Comparison of ENCODE assay signal across 10 cellular contexts in genomic region chr2:173991857-173992588, GRCh38. TPM values are rescaled to one million over a fixed set of nuclear protein-coding genes. Genes with fewer than 3 reads are reported as not detected.
DNase-seq lines count a peak whose midpoint lies in the region; ATAC-seq and TF ChIP-seq lines count a peak whose summit lies in the region.
"Had no signal": no experiment of that assay in that cellular context is flagged by ENCODE, and none has a peak within 500 bp of the region (broad histone marks: within the 10 kb centered on the region; RNA-seq: fewer than 3 reads in every experiment).

No MANE protein-coding gene starts in this region.

- H3K27me3 ChIP-seq in IMR-90 (ENCODE audit: control insufficient read depth, insufficient read depth, low read length) (peaks cover 4% of the 10 kb centered on the region; the same call in 1 of the 2 replicates), liver (ENCODE audit: control insufficient read depth in 4 of 4, insufficient read depth in 4 of 4, low read length in 3 of 4) (no peaks in the 10 kb centered on the region), thoracic aorta (replicated peaks; ENCODE audit: insufficient read depth) (no peaks in the 10 kb centered on the region)
- H3K27me3 ChIP-seq: adrenal gland, ovary had no signal

- H3K9me3 ChIP-seq in IMR-90 (ENCODE audit: control insufficient read depth, insufficient read depth, low read length) (no peaks in the 10 kb centered on the region), liver (ENCODE audit: control insufficient read depth in 4 of 4, low read length in 3 of 4) (no peaks in the 10 kb centered on the region), thoracic aorta (no peaks in the 10 kb centered on the region)
- H3K9me3 ChIP-seq: adrenal gland, ovary had no signal

- CTCF ChIA-PET in IMR-90 (lab: Yijun Ruan, JAX) = no interaction called here
- CTCF ChIA-PET in MCF 10A (lab: Yijun Ruan, JAX) = interaction anchor here (0.5 to 1.7 kb wide), 4 partner anchors 27 to 63 kb away, joined by 3 to 7 read pairs (median 4); no protein-coding TSS in a partner anchor

- no peak for TF ChIP-seq POLR2A in IMR-90 (IDR thresholded peaks at IDR 0.05; ENCODE audit: low read depth, low read length)

- peak overlapping the region; percentile 43 for H3K4me3 Mint-ChIP-seq in MCF 10A (ENCODE audit: unreplicated experiment)

- no peak overlapping the region for H3K4me3 ChIP-seq in IMR-90 (ENCODE audit: insufficient read depth, low read depth, low read length)
- H3K4me3 ChIP-seq in liver (ENCODE audit: low read depth in 1 of 3, low read length in 3 of 3) = no peak overlapping the region
- H3K4me3 ChIP-seq in thoracic aorta = peak overlapping the region; percentile 46
- H3K4me3 ChIP-seq: adrenal gland, ovary had no signal

- H4K5ac ChIP-seq in IMR-90 (ENCODE audit: low read depth, low read length) = no peak overlapping the region

- H4K91ac ChIP-seq in IMR-90 (ENCODE audit: insufficient read depth, low read depth, low read length) = no peak overlapping the region

- no peak overlapping the region for H3K23ac ChIP-seq in IMR-90 (ENCODE audit: low read depth, low read length)

- no peak overlapping the region for H2BK120ac ChIP-seq in IMR-90 (ENCODE audit: low read depth, low read length)

- no peak overlapping the region for H2AK5ac ChIP-seq in IMR-90 (ENCODE audit: low read depth, low read length)

- no peak overlapping the region for H2AK9ac ChIP-seq in IMR-90 (replicated peaks; ENCODE audit: low read depth, low read length, poor library complexity)

- TF ChIP-seq CTCF in IMR-90 (conservative IDR thresholded peaks at IDR 0.05; ENCODE audit: low read depth, low read length) (no peak), MCF 10A (IDR thresholded peaks at IDR 0.05; ENCODE audit: unreplicated experiment) (no peak), liver (IDR thresholded peaks at IDR 0.05; ENCODE audit: low read depth, low read length, missing input control) (no peak), thoracic aorta (IDR thresholded peaks at IDR 0.05) (no peak)

- H2BK5ac ChIP-seq in IMR-90 (ENCODE audit: low read depth, low read length, poor library complexity, severe bottlenecking) = no peak overlapping the region

- no peak overlapping the region for H3K4ac ChIP-seq in IMR-90 (ENCODE audit: low read depth, low read length)

- no peaks in the 10 kb centered on the region for H3K27me3 Mint-ChIP-seq in MCF 10A (ENCODE audit: insufficient read depth, unreplicated experiment)

- peak overlapping the region; percentile 14; the same call in 1 of the 2 replicates for H3K18ac ChIP-seq in IMR-90 (ENCODE audit: low read depth, low read length)

- dilution Hi-C loops in IMR-90 (cut with HindIII; ENCODE audit: low sequenced_read_pairs, unreplicated experiment) = no loop called here

- H3K27ac ChIP-seq in IMR-90 (ENCODE audit: insufficient read depth, low read length) (no peak overlapping the region), liver (ENCODE audit: low read depth in 1 of 2, low read length in 2 of 2) (peak overlapping the region; percentile 85), thoracic aorta (peak overlapping the region; percentile 71 to 83)
- H3K27ac ChIP-seq: adrenal gland had no signal

- H4K20me1 ChIP-seq in IMR-90 (ENCODE audit: insufficient read depth, low read length) = no peaks in the 10 kb centered on the region

- H2BK20ac ChIP-seq in IMR-90 (ENCODE audit: low read depth, low read length) = no peak overlapping the region

- POLR2A ChIA-PET in IMR-90 (lab: Charles Lee; ENCODE audit: unreplicated experiment) (no interaction called here), MCF 10A (lab: Yijun Ruan, JAX) (interaction anchor here (0.7 to 2.4 kb wide), 15 partner anchors 10 to 67 kb away, joined by 3 to 24 read pairs (median 5); no protein-coding TSS in a partner anchor)

- no CpG with 5 or more reads among the region's 5 CpGs for WGBS in IMR-90 (ENCODE audit: extremely low coverage in 2 of 2, insufficient read length in 1 of 2), 2 experiments
- WGBS in liver = 55% methylated on average over 5 of the region's 5 CpGs

- H3K56ac ChIP-seq in IMR-90 (ENCODE audit: extremely low read depth, insufficient read depth, low read length) = no peak overlapping the region

- H2AFZ ChIP-seq in IMR-90 (replicated peaks; ENCODE audit: low read length, poor library complexity) = no peak overlapping the region

- no peaks in the 10 kb centered on the region for H3K9me1 ChIP-seq in IMR-90 (ENCODE audit: insufficient read depth, low read length)

- no TSS peak for BruUV-seq in IMR-90 (replicated peaks; lab: Mats Ljungman, UMichigan)
- BruUV-seq in MCF 10A (replicated peaks; lab: Mats Ljungman, UMichigan) = no TSS peak

- peaks cover 8% of the 10 kb centered on the region for H3K4me1 ChIP-seq in IMR-90 (ENCODE audit: control insufficient read depth, insufficient read depth, low read length)
- peaks cover 1 to 42% (median 34%) of the 10 kb centered on the region in 4 donors for H3K4me1 ChIP-seq in liver (ENCODE audit: control insufficient read depth in 4 of 4, insufficient read depth in 4 of 4, low read length in 3 of 4)
- peaks cover 32 to 77% of the 10 kb centered on the region in 2 donors for H3K4me1 ChIP-seq in thoracic aorta (ENCODE audit: control insufficient read depth in 1 of 2, low read depth in 2 of 2)

- H4K8ac ChIP-seq in IMR-90 (ENCODE audit: low read depth in 2 of 2, low read length in 2 of 2) = no peak overlapping the region

- H3K36me3 ChIP-seq in IMR-90 (ENCODE audit: control insufficient read depth, insufficient read depth, low read length) = no peaks in the 10 kb centered on the region
- no peaks in the 10 kb centered on the region for H3K36me3 ChIP-seq in liver (ENCODE audit: control insufficient read depth in 4 of 4, insufficient read depth in 3 of 4, low read depth in 1 of 4, low read length in 3 of 4)
- H3K36me3 ChIP-seq in thoracic aorta = no peaks in the 10 kb centered on the region
- H3K36me3 ChIP-seq: adrenal gland, ovary had no signal

- peak overlapping the region; percentile 19; the same call in 1 of the 2 replicates for H3K4me2 ChIP-seq in IMR-90 (ENCODE audit: low read depth, low read length)

- no peaks in the 10 kb centered on the region for H3K36me3 Mint-ChIP-seq in MCF 10A (ENCODE audit: insufficient read depth, unreplicated experiment)

- H3K79me1 ChIP-seq in IMR-90 (ENCODE audit: low read depth in 1 of 2, low read length in 2 of 2) = no peaks in the 10 kb centered on the region

- peak overlapping the region; percentile 77 for H3K27ac Mint-ChIP-seq in MCF 10A (ENCODE audit: low read depth, unreplicated experiment)

- peaks cover 23% of the 10 kb centered on the region for H3K4me1 Mint-ChIP-seq in MCF 10A (ENCODE audit: insufficient read depth, unreplicated experiment)

- TF ChIP-seq RAD21 in IMR-90 (IDR thresholded peaks at IDR 0.05; ENCODE audit: low read length) = no peak
- no peak for TF ChIP-seq RAD21 in liver (IDR thresholded peaks at IDR 0.05)

- no peaks in the 10 kb centered on the region for H3K9me3 Mint-ChIP-seq in MCF 10A (ENCODE audit: unreplicated experiment)

- ATAC-seq in IMR-90 (ENCODE audit: low read depth) (no peak), thoracic aorta (ENCODE audit: insufficient number of reproducible peaks, low FRiP score, low read depth) (no peak)

- in situ Hi-C loops in IMR-90 (cut with MboI; ENCODE audit: low sequenced_read_pairs) = no loop called here

- no peak overlapping the region for H3K9ac ChIP-seq in IMR-90 (ENCODE audit: low read depth, low read length)
- no peak overlapping the region for H3K9ac ChIP-seq in liver (ENCODE audit: low read depth in 1 of 2, low read length in 2 of 2)

- H2BK15ac ChIP-seq in IMR-90 (ENCODE audit: low read depth, low read length) = no peak overlapping the region

- 0 out of 2 replicates have a peak overlapping the region, but pooled peaks have one; percentile 2 for H3K14ac ChIP-seq in IMR-90 (replicated peaks; ENCODE audit: low read depth, low read length)

- intact Hi-C loops in IMR-90 (cut with micrococcal nuclease) (no loop called here), MCF 10A (cut with micrococcal nuclease) (no loop called here)

- peak; percentile 25 for DNase-seq in IMR-90
- peak; percentile 59 for DNase-seq in MCF 10A (ENCODE audit: unreplicated experiment)
- DNase-seq in thoracic aorta (ENCODE audit: low spot score) = peak; percentile 62
- DNase-seq in NCI-H748 treated with DMSO at 0.1 percent for 48 hours (lab: John Stamatoyannopoulos, UW) = no peak
- DNase-seq in DMS114 treated with DMSO at 0.1 percent for 48 hours (lab: John Stamatoyannopoulos, UW; ENCODE audit: unreplicated experiment) = no peak
- DNase-seq in MV-4-11 (lab: John Stamatoyannopoulos, UW) = no peak
- DNase-seq: SIG-M5 had no signal

TF ChIP-seq in IMR-90, 13 proteins besides CTCF, POLR2A, EP300 and RAD21 (continues in another document):
- no peak for TF ChIP-seq MAZ (IDR thresholded peaks at IDR 0.05; ENCODE audit: borderline replicate concordance, low read depth, low read length)
- TF ChIP-seq MXI1 (IDR thresholded peaks at IDR 0.05; ENCODE audit: borderline replicate concordance, low read depth, low read length) = no peak
- no peak for TF ChIP-seq RCOR1 (IDR thresholded peaks at IDR 0.05; ENCODE audit: insufficient replicate concordance, low read length)
- no peak for TF ChIP-seq RFX5 (IDR thresholded peaks at IDR 0.05; ENCODE audit: low read depth, low read length)

TF ChIP-seq in liver, 16 proteins besides CTCF, POLR2A, EP300 and RAD21:
- peak in 1 of 2 donors; percentile 4 for TF ChIP-seq JUND (IDR thresholded peaks at IDR 0.05)
- TF ChIP-seq HNF4A (conservative IDR thresholded peaks at IDR 0.05) = no peak
- TF ChIP-seq YY1 (IDR thresholded peaks at IDR 0.05) = no peak
- TF ChIP-seq FOXA2 (IDR thresholded peaks at IDR 0.05) = no peak
- TF ChIP-seq SP1 (IDR thresholded peaks at IDR 0.05) = no peak

RNA-seq across cellular contexts. Expression of gene SP3, which starts 26.9 kb away (rescaled TPM):
- 136 and 137 TPM in 2 replicates for total RNA-seq in IMR-90 (2012; rRNA removed)
- 19.9 and 26.7 TPM in 2 replicates for polyA plus RNA-seq in IMR-90 (2012; rRNA removed)
- polyA plus RNA-seq in IMR-90 (2012; cell fraction: cytosol; rRNA removed) = 4.2 and 6.6 TPM in 2 replicates
- 6.3 and 36.0 TPM in 2 replicates for polyA plus RNA-seq in IMR-90 (2012; cell fraction: nucleus; rRNA removed; ENCODE audit: low replicate concordance)
- 62.1 and 73.8 TPM in 2 replicates for total RNA-seq in MCF 10A (2022)
- 10 to 100 TPM; 55.4 to 83.7 TPM for total RNA-seq in liver
- polyA plus RNA-seq in liver = 10 to 100 TPM in 1 of 2 donors, 1 to 10 TPM in 1; 10.0 to 11.0 TPM
- 10 to 100 TPM; 70.0 to 74.4 TPM for total RNA-seq in thoracic aorta

Comparison
In these comparisons a context has a peak if more than half of its experiments do, and no peak if none do; other contexts are left out.
1. DNase-seq: peak in IMR-90 (single experiment), MCF 10A (single experiment) and thoracic aorta (single experiment); none in NCI-H748 treated with DMSO at 0.1 percent for 48 hours (single experiment), DMS114 treated with DMSO at 0.1 percent for 48 hours (single experiment) and MV-4-11 (single experiment).